21 cellular contexts compared by ENCODE assay signal in the genomic region with DNA sequence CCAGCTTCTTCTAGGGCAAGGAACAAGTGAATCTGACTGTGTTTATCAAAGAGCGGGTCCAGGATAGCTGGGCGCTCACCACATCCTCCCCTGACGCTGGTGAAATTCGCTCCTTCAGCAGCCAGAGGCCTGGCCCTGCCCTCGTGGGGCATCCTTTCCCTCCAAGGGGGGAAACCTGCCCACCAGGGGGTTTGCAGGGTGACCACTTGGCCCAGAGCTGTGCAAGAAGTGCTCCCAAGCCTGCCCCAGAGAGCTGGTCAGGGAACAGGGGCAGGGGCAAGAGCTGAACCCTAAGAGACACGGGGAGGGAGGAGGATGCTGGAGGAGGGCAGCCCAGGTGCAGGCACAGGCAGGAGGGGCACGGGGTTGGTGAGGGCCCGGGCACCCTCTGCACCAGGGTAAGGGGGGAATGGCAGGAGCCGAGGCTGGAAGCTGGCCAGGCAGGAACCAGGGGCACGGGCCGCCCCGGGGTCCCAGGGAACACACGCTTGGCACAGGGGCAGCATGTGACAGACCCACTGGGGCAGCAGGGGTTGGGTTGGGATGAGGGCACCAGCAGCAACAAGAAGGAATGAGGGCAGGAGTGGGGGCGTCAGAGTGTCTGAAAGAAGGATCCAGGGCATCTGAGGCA. TPM values are rescaled to one million over a fixed set of nuclear protein-coding genes. Genes with fewer than 3 reads are reported as not detected.
DNase-seq lines count a peak whose midpoint lies in the region; ATAC-seq and TF ChIP-seq lines count a peak whose summit lies in the region.
"Had no signal": no experiment of that assay in that cellular context is flagged by ENCODE, and none has a peak within 500 bp of the region (broad histone marks: within the 10 kb centered on the region; RNA-seq: fewer than 3 reads in every experiment).

No MANE protein-coding gene starts in this region.

- H3K4me3 Mint-ChIP-seq in activated naive CD8-positive, alpha-beta T cell: no peak overlapping the region
- H3K4me3 Mint-ChIP-seq in MCF 10A (ENCODE audit: unreplicated experiment) (no peak overlapping the region), GM23338 (no peak overlapping the region)

- TF ChIP-seq POLR2A in heart left ventricle (IDR thresholded peaks at IDR 0.05) (no peak), transverse colon (IDR thresholded peaks at IDR 0.05) (no peak)

- intact Hi-C loops in heart left ventricle (cut with DNase I): no loop called here
- intact Hi-C loops in heart right ventricle (cut with DNase I): no loop called here
- intact Hi-C loops in lower lobe of right lung (cut with DNase I): no loop called here
- intact Hi-C loops in transverse colon (cut with DNase I; ENCODE audit: low total_unique reads): no loop called here
- intact Hi-C loops in MCF 10A (cut with micrococcal nuclease): no loop called here

- TF ChIP-seq CTCF in heart left ventricle (IDR thresholded peaks at IDR 0.05): no peak
- TF ChIP-seq CTCF in heart right ventricle (IDR thresholded peaks at IDR 0.05): no peak
- no peak for TF ChIP-seq CTCF in lower lobe of right lung (IDR thresholded peaks at IDR 0.05)
- no peak for TF ChIP-seq CTCF in transverse colon (IDR thresholded peaks at IDR 0.05)
- no peak for TF ChIP-seq CTCF in MCF 10A (IDR thresholded peaks at IDR 0.05; ENCODE audit: unreplicated experiment)
- no peak for TF ChIP-seq CTCF in GM23338 (conservative IDR thresholded peaks at IDR 0.05; ENCODE audit: low read depth in 2 of 2)

- TF ChIP-seq EP300 in transverse colon (IDR thresholded peaks at IDR 0.05; ENCODE audit: low read depth): no peak

- H3K4me1 Mint-ChIP-seq in activated naive CD8-positive, alpha-beta T cell (ENCODE audit: low read depth): peaks cover 59% of the 10 kb centered on the region
- H3K4me1 Mint-ChIP-seq in MCF 10A (ENCODE audit: insufficient read depth, unreplicated experiment) (peaks cover 12% of the 10 kb centered on the region), GM23338 (peaks cover 11% of the 10 kb centered on the region)

- DNase-seq in heart left ventricle (peak in 3 of 5 donors; percentile 18 to 44 (median 21)), heart right ventricle (no peak), lower lobe of right lung (peak; percentile 35), transverse colon (peak; percentile 7), MCF 10A (ENCODE audit: unreplicated experiment) (no peak), GM23338 (ENCODE audit: low spot score) (no peak), hippocampal formation (lab: John Stamatoyannopoulos, UW) (no peak)
- DNase-seq: brain microvascular endothelial cell, DMS79 treated with DMSO at 0.1 percent for 48 hours, foreskin keratinocyte, IMR-90, MG63, NCI-H748 treated with DMSO at 0.1 percent for 48 hours, SIG-M5, WERI-Rb-1 had no signal

- H3K9me3 Mint-ChIP-seq in activated naive CD8-positive, alpha-beta T cell (ENCODE audit: low read depth): no peaks in the 10 kb centered on the region
- H3K9me3 Mint-ChIP-seq in MCF 10A (ENCODE audit: unreplicated experiment) (no peaks in the 10 kb centered on the region), GM23338 (no peaks in the 10 kb centered on the region)

- no peaks in the 10 kb centered on the region for H3K9me3 ChIP-seq in heart left ventricle
- H3K9me3 ChIP-seq in heart right ventricle: no peaks in the 10 kb centered on the region
- no peaks in the 10 kb centered on the region for H3K9me3 ChIP-seq in lower lobe of right lung
- H3K9me3 ChIP-seq in transverse colon: no peaks in the 10 kb centered on the region
- H3K9me3 ChIP-seq: MG63, thoracic aorta had no signal

- no TSS peak for BruUV-seq in MCF 10A (replicated peaks; lab: Mats Ljungman, UMichigan)

- peaks cover 0 to 6% (median 0%) of the 10 kb centered on the region in 9 donors for H3K27me3 ChIP-seq in heart left ventricle
- peaks cover 0 to 15% (median 3%) of the 10 kb centered on the region in 7 donors for H3K27me3 ChIP-seq in heart right ventricle
- no peaks in the 10 kb centered on the region for H3K27me3 ChIP-seq in lower lobe of right lung (ENCODE audit: low read depth)
- H3K27me3 ChIP-seq in transverse colon: no peaks in the 10 kb centered on the region
- H3K27me3 ChIP-seq in GM23338 (ENCODE audit: insufficient read depth): no peaks in the 10 kb centered on the region
- H3K27me3 ChIP-seq: brain microvascular endothelial cell, MG63 had no signal

- H3K79me2 ChIP-seq in GM23338 (replicated peaks; ENCODE audit: insufficient read depth): no peaks in the 10 kb centered on the region

- H3K36me3 Mint-ChIP-seq in activated naive CD8-positive, alpha-beta T cell: peaks cover 5% of the 10 kb centered on the region
- no peaks in the 10 kb centered on the region for H3K36me3 Mint-ChIP-seq in MCF 10A (ENCODE audit: insufficient read depth, unreplicated experiment)
- H3K36me3 Mint-ChIP-seq in GM23338 (ENCODE audit: low read depth): no peaks in the 10 kb centered on the region

- in situ Hi-C loops in transverse colon (cut with MboI; ENCODE audit: low pct_ligation_motif_present in 1 of 4, low pct_unique_long_range_greater_than_20kb in 1 of 4, low sequenced_read_pairs in 3 of 4): no loop called here

- H3F3A ChIP-seq in GM23338 (replicated peaks; ENCODE audit: low read depth): no peaks in the 10 kb centered on the region

- no peak overlapping the region for H3K27ac ChIP-seq in heart left ventricle
- no peak overlapping the region for H3K27ac ChIP-seq in heart right ventricle
- H3K27ac ChIP-seq in lower lobe of right lung: no peak overlapping the region
- no peak overlapping the region for H3K27ac ChIP-seq in transverse colon
- H3K27ac ChIP-seq in GM23338 (ENCODE audit: low read depth): no peak overlapping the region
- H3K27ac ChIP-seq: brain microvascular endothelial cell, foreskin keratinocyte, HL-60, thoracic aorta, WERI-Rb-1 had no signal

- H3K4me2 ChIP-seq in GM23338: no peak overlapping the region

- no peaks in the 10 kb centered on the region for H4K20me1 ChIP-seq in GM23338 (replicated peaks; ENCODE audit: insufficient read depth)

- peak overlapping the region; percentile 76 for H3K27ac Mint-ChIP-seq in activated naive CD8-positive, alpha-beta T cell
- no peak overlapping the region for H3K27ac Mint-ChIP-seq in MCF 10A (ENCODE audit: low read depth, unreplicated experiment)
- H3K27ac Mint-ChIP-seq in GM23338: no peak overlapping the region

- H3K9me2 ChIP-seq in GM23338 (ENCODE audit: insufficient read depth): no peaks in the 10 kb centered on the region

- H3K36me3 ChIP-seq in heart left ventricle (no peaks in the 10 kb centered on the region), heart right ventricle (no peaks in the 10 kb centered on the region), lower lobe of right lung (no peaks in the 10 kb centered on the region), transverse colon (no peaks in the 10 kb centered on the region), GM23338 (ENCODE audit: insufficient read depth) (no peaks in the 10 kb centered on the region)
- H3K36me3 ChIP-seq: brain microvascular endothelial cell, MG63, thoracic aorta, WERI-Rb-1 had no signal

- H2AFZ ChIP-seq in GM23338: no peak overlapping the region

- WGBS in heart left ventricle, 4 donors: 85 to 88% (median 87%) methylated on average over 9 to 14 of the region's 14 CpGs
- WGBS in heart right ventricle, 2 donors: 82 to 86% methylated on average over 14 of the region's 14 CpGs
- 82% methylated on average over 14 of the region's 14 CpGs; no CpG with 5 or more reads in 1 of the 2 donors for WGBS in transverse colon (ENCODE audit: low coverage in 1 of 2), 2 donors

- H3K4me1 ChIP-seq in heart left ventricle (peaks cover 0 to 20% (median 7%) of the 10 kb centered on the region in 12 donors), heart right ventricle (peaks cover 4 to 22% (median 9%) of the 10 kb centered on the region in 9 donors), lower lobe of right lung (peaks cover 7% of the 10 kb centered on the region), transverse colon (no peaks in the 10 kb centered on the region), GM23338 (ENCODE audit: insufficient read depth) (no peaks in the 10 kb centered on the region)

- no peaks in the 10 kb centered on the region for H3K27me3 Mint-ChIP-seq in activated naive CD8-positive, alpha-beta T cell
- H3K27me3 Mint-ChIP-seq in MCF 10A (ENCODE audit: insufficient read depth, unreplicated experiment) (peaks cover 16% of the 10 kb centered on the region), GM23338 (ENCODE audit: insufficient read depth, low read depth, poor library complexity) (peaks cover 11% of the 10 kb centered on the region)

- ATAC-seq in heart left ventricle: no peak
- no peak for ATAC-seq in heart right ventricle
- no peak for ATAC-seq in lower lobe of right lung
- no peak for ATAC-seq in GM23338
- ATAC-seq: foreskin keratinocyte had no signal

- CTCF ChIA-PET in MCF 10A (lab: Yijun Ruan, JAX): interaction anchor here (0.6 to 0.9 kb wide), 2 partner anchors 26 to 94 kb away, joined by 3 read pairs; no protein-coding TSS in a partner anchor

- POLR2A ChIA-PET in MCF 10A (lab: Yijun Ruan, JAX): no interaction called here

- no peak overlapping the region for H3K4me3 ChIP-seq in heart left ventricle
- no peak overlapping the region for H3K4me3 ChIP-seq in heart right ventricle
- no peak overlapping the region for H3K4me3 ChIP-seq in lower lobe of right lung
- no peak overlapping the region for H3K4me3 ChIP-seq in transverse colon
- no peak overlapping the region for H3K4me3 ChIP-seq in GM23338
- H3K4me3 ChIP-seq: MG63, thoracic aorta had no signal

TF ChIP-seq in GM23338, 12 proteins besides CTCF, POLR2A, EP300 and RAD21:
- TF ChIP-seq POLR2AphosphoS5 (IDR thresholded peaks at IDR 0.05; ENCODE audit: low read depth) (no peak), EZH2phosphoT487 (IDR thresholded peaks at IDR 0.05; ENCODE audit: unreplicated experiment) (no peak), JUNB (IDR thresholded peaks at IDR 0.05; ENCODE audit: unreplicated experiment) (no peak)
- TF ChIP-seq, protein P1, sequence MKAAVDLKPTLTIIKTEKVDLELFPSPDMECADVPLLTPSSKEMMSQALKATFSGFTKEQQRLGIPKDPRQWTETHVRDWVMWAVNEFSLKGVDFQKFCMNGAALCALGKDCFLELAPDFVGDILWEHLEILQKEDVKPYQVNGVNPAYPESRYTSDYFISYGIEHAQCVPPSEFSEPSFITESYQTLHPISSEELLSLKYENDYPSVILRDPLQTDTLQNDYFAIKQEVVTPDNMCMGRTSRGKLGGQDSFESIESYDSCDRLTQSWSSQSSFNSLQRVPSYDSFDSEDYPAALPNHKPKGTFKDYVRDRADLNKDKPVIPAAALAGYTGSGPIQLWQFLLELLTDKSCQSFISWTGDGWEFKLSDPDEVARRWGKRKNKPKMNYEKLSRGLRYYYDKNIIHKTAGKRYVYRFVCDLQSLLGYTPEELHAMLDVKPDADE (IDR thresholded peaks at IDR 0.05): no peak

RNA-seq across cellular contexts. Expression of gene GPR55, which starts 2.8 kb away (rescaled TPM):
- under 1 TPM in 4 of 9 donors, not detected in 5; 0.08 to 0.36 (median 0.20) TPM for total RNA-seq in heart left ventricle
- polyA plus RNA-seq in heart left ventricle: under 1 TPM in 1 of 2 donors, not detected in 1; 0.03 TPM
- total RNA-seq in heart right ventricle: under 1 TPM in 1 of 10 donors, not detected in 9; 0.42 TPM
- under 1 TPM in 1 of 2 donors, not detected in 1; 0.01 TPM for polyA plus RNA-seq in heart right ventricle
- total RNA-seq in lower lobe of right lung: 0.74 TPM
- 10 to 100 TPM in 1 of 4 donors, 1 to 10 TPM in 2, under 1 TPM in 1; 0.40 to 16.1 (median 2.0) TPM for total RNA-seq in transverse colon
- not detected in 2 replicates for total RNA-seq in MCF 10A (2022)
- total RNA-seq in GM23338 (2014; rRNA removed; shearing (Covaris generic)): not detected in 2 replicates
- polyA plus RNA-seq in GM23338 (2016; fragmentation: Nextera tagmentation; extraction: Ambion mirVana): not detected in 2 replicates
- total RNA-seq: foreskin keratinocyte, IMR-90, kidney epithelial cell, pulmonary artery endothelial cell, thoracic aorta had no signal
- polyA plus RNA-seq: foreskin keratinocyte, neural cell had no signal

Comparison
In these comparisons a context has a peak if more than half of its experiments do, and no peak if none do; other contexts are left out.
1. DNase-seq: peak in heart left ventricle (3 of 5), lower lobe of right lung (single experiment) and transverse colon (single experiment); none in heart right ventricle (0 of 2), MCF 10A (single experiment), GM23338 (single experiment) and hippocampal formation (0 of 2).